1 cellular context compared by ENCODE assay signal in the genomic region with DNA sequence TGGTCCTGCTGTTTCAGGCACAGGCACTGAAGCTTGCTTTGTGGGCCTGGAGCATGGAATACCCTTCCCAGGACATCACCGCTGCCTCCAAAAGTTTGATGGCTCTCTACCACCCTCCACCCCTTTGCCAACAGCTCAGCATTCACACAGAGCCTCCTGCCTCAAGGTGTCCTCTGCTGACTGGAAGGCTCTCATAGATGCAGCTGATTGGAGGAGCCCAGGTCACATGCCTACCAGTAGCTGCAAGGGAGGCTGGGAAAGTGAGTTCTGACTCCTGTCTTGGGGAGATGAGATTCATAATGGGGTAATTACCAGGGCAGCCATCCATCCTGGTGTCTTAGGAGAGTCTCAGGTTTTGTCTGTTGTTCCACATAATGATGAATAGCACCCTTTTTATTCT.
TF ChIP-seq lines count a peak whose summit lies in the region.

No MANE protein-coding gene starts in this region.

TF ChIP-seq in GM23338, 12 proteins besides CTCF, POLR2A, EP300 and RAD21 (continued from another document):
- TF ChIP-seq, protein P1, sequence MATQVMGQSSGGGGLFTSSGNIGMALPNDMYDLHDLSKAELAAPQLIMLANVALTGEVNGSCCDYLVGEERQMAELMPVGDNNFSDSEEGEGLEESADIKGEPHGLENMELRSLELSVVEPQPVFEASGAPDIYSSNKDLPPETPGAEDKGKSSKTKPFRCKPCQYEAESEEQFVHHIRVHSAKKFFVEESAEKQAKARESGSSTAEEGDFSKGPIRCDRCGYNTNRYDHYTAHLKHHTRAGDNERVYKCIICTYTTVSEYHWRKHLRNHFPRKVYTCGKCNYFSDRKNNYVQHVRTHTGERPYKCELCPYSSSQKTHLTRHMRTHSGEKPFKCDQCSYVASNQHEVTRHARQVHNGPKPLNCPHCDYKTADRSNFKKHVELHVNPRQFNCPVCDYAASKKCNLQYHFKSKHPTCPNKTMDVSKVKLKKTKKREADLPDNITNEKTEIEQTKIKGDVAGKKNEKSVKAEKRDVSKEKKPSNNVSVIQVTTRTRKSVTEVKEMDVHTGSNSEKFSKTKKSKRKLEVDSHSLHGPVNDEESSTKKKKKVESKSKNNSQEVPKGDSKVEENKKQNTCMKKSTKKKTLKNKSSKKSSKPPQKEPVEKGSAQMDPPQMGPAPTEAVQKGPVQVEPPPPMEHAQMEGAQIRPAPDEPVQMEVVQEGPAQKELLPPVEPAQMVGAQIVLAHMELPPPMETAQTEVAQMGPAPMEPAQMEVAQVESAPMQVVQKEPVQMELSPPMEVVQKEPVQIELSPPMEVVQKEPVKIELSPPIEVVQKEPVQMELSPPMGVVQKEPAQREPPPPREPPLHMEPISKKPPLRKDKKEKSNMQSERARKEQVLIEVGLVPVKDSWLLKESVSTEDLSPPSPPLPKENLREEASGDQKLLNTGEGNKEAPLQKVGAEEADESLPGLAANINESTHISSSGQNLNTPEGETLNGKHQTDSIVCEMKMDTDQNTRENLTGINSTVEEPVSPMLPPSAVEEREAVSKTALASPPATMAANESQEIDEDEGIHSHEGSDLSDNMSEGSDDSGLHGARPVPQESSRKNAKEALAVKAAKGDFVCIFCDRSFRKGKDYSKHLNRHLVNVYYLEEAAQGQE (IDR thresholded peaks at IDR 0.05; ENCODE audit: unreplicated experiment) = no peak
